In genomic region chr14:103594265-103594664, GRCh38 we compare ENCODE assay signal across 9 cellular contexts. TPM values are rescaled to one million over a fixed set of nuclear protein-coding genes. Genes with fewer than 3 reads are reported as not detected.
DNase-seq lines count a peak whose midpoint lies in the region; ATAC-seq and TF ChIP-seq lines count a peak whose summit lies in the region.
"Had no signal": no experiment of that assay in that cellular context is flagged by ENCODE, and none has a peak within 500 bp of the region (broad histone marks: within the 10 kb centered on the region; RNA-seq: fewer than 3 reads in every experiment).

No MANE protein-coding gene starts in this region.

- TF ChIP-seq CTCF in left ventricle myocardium inferior (IDR thresholded peaks at IDR 0.05; ENCODE audit: borderline replicate concordance) (no peak), smooth muscle cell (IDR thresholded peaks at IDR 0.05; ENCODE audit: borderline replicate concordance, insufficient read depth, poor library complexity, severe bottlenecking) (no peak)

- H3K4me2 ChIP-seq in smooth muscle cell: peak overlapping the region; percentile 1

- H3K36me3 ChIP-seq in left ventricle myocardium inferior (peaks cover 14% of the 10 kb centered on the region), smooth muscle cell (ENCODE audit: low read depth) (no peaks in the 10 kb centered on the region)

- H3K27ac ChIP-seq in left ventricle myocardium inferior (replicated peaks) (peak overlapping the region; percentile 80), smooth muscle cell (ENCODE audit: low read depth) (peak overlapping the region; percentile 71)

- DNase-seq in NCI-H1048 (lab: John Stamatoyannopoulos, UW) (peak; percentile 81), T1000 (lab: John Stamatoyannopoulos, UW) (peak; percentile 75), left ventricle myocardium inferior (peak; percentile 28), smooth muscle cell (lab: John Stamatoyannopoulos, UW; ENCODE audit: unreplicated experiment) (no peak), HuH-7.5 (ENCODE audit: low spot score) (no peak)
- DNase-seq: stimulated activated naive B cell treated with anti-CD40 and anti-IgM and Interleukin-4, amounts not matched to agents 10 μg/mL and 1 μg/mL and 100 μg/mL, for 72 hours had no signal

- no peaks in the 10 kb centered on the region for H3K79me2 ChIP-seq in smooth muscle cell (ENCODE audit: low read depth)

- WGBS in smooth muscle cell (ENCODE audit: low lambda C conversion rate): 42% methylated on average over 11 of the region's 11 CpGs

- peaks cover 12% of the 10 kb centered on the region for H3F3A ChIP-seq in smooth muscle cell (ENCODE audit: low read depth)

- H3K9me3 ChIP-seq in left ventricle myocardium inferior (replicated peaks) (no peaks in the 10 kb centered on the region), smooth muscle cell (replicated peaks; ENCODE audit: low read depth) (no peaks in the 10 kb centered on the region)

- H2AFZ ChIP-seq in smooth muscle cell (ENCODE audit: low read depth): no peak overlapping the region

- intact Hi-C loops in left ventricle myocardium inferior (cut with micrococcal nuclease): no loop called here

- no peak overlapping the region for H3K9ac ChIP-seq in smooth muscle cell (ENCODE audit: low read depth)

- H4K20me1 ChIP-seq in smooth muscle cell (ENCODE audit: low read depth): peaks cover 6% of the 10 kb centered on the region

- H3K4me3 ChIP-seq in left ventricle myocardium inferior: peak overlapping the region; percentile 17
- H3K4me3 ChIP-seq in smooth muscle cell: no peak overlapping the region

- H3K4me1 ChIP-seq in left ventricle myocardium inferior (peaks cover 34% of the 10 kb centered on the region), smooth muscle cell (ENCODE audit: low read depth) (peaks cover 18% of the 10 kb centered on the region)

- H3K27me3 ChIP-seq in left ventricle myocardium inferior (ENCODE audit: low read depth) (no peaks in the 10 kb centered on the region), smooth muscle cell (ENCODE audit: low read depth) (no peaks in the 10 kb centered on the region)

- ATAC-seq in GM21737 (IDR thresholded peaks at IDR 0.05; ENCODE audit: unreplicated experiment) (no peak), GM19452 (IDR thresholded peaks at IDR 0.05; ENCODE audit: unreplicated experiment) (no peak)
- no peak for ATAC-seq in activated CD4-positive, CD25-positive, alpha-beta regulatory T cell treated with anti-CD3 and anti-CD28 coated beads, Interleukin-2, amount 50 U/mL, for 24 hours

RNA-seq across cellular contexts. Expression of gene COA8, which starts 31.5 kb away (rescaled TPM):
- 48.3 TPM for total RNA-seq in left ventricle myocardium inferior
- total RNA-seq in smooth muscle cell: 33.4 and 42.8 TPM in 2 replicates
- 69.9 and 73.3 TPM in 2 replicates for polyA plus RNA-seq in smooth muscle cell

RNA-seq across cellular contexts. Expression of gene BAG5, which starts 31.8 kb away (rescaled TPM):
- total RNA-seq in left ventricle myocardium inferior (16.7 TPM), smooth muscle cell (27.3 and 31.1 TPM in 2 replicates)
- polyA plus RNA-seq in smooth muscle cell: 12.7 and 13.4 TPM in 2 replicates

RNA-seq across cellular contexts. Expression of gene KLC1, which starts 34.7 kb away (rescaled TPM):
- 137 TPM for total RNA-seq in left ventricle myocardium inferior
- 184 and 224 TPM in 2 replicates for total RNA-seq in smooth muscle cell
- 167 and 180 TPM in 2 replicates for polyA plus RNA-seq in smooth muscle cell

Comparison
In these comparisons a context has a peak if more than half of its experiments do, and no peak if none do; other contexts are left out.
1. DNase-seq: peak in NCI-H1048 (single experiment), T1000 (single experiment) and left ventricle myocardium inferior (single experiment); none in smooth muscle cell (single experiment) and HuH-7.5 (single experiment).